Comparison of ENCODE assay signal across 8 cellular contexts in genomic region chr3:192467230-192468186, GRCh38.
A peak's percentile ranks its signal among the peaks of the same experiment; 100 is the strongest.
DNase-seq lines count a peak whose midpoint lies in the region; FAIRE-seq and TF ChIP-seq lines count a peak whose summit lies in the region.

No MANE protein-coding gene starts in this region.

- no peak overlapping the region for H3K27ac Mint-ChIP-seq in astrocyte (ENCODE audit: unreplicated experiment)

- H3K27ac ChIP-seq in MM.1S (ENCODE audit: low read length) (no peak overlapping the region), astrocyte (ENCODE audit: low read depth, low read length) (no peak overlapping the region)

- TF ChIP-seq CTCF in MM.1S (IDR thresholded peaks at IDR 0.05; ENCODE audit: low read length) = peak; percentile 98
- TF ChIP-seq CTCF in astrocyte (IDR thresholded peaks at IDR 0.05; ENCODE audit: insufficient read depth, low read depth, low read length) = peak; percentile 98

- H3K4me3 ChIP-seq in MM.1S (ENCODE audit: low read length) = no peak overlapping the region
- no peak overlapping the region for H3K4me3 ChIP-seq in astrocyte (ENCODE audit: insufficient read depth, low read depth, low read length)

- H3K9ac ChIP-seq in MM.1S (ENCODE audit: low read length) (no peak overlapping the region), astrocyte (ENCODE audit: low read length) (no peak overlapping the region)

- DNase-seq in SHP77 (lab: John Stamatoyannopoulos, UW) (peak; percentile 6 to 17), SHP77 treated with DMSO at 0.1 percent for 48 hours (lab: John Stamatoyannopoulos, UW) (no peak), HEK293T (ENCODE audit: extremely low spot score) (peak; percentile 39), MM.1S (peak; percentile 77), SK-MEL-5 (ENCODE audit: low read depth, low spot score) (peak; percentile 71), astrocyte (ENCODE audit: low read depth) (no peak), iPS DF 4.7 (ENCODE audit: extremely low read depth, low spot score) (peak; percentile 74)
- peak; percentile 3 to 59 (median 6) for DNase-seq in stimulated activated CD4-positive, alpha-beta T cell treated with anti-CD3 and anti-CD28 coated beads, Interleukin-12 subunit alpha, Interleukin-12 subunit beta, amount 100 ng/mL, for 48 hours (ENCODE audit: low read depth in 2 of 3, low spot score in 1 of 3)

- H3F3A ChIP-seq in MM.1S (ENCODE audit: insufficient read depth, low read length) = no peaks in the 10 kb centered on the region

- peaks cover 5% of the 10 kb centered on the region for H3K27me3 Mint-ChIP-seq in astrocyte (ENCODE audit: low read depth, unreplicated experiment)

- no peaks in the 10 kb centered on the region for H3K4me1 Mint-ChIP-seq in astrocyte (ENCODE audit: low read depth, unreplicated experiment)

- H3K9me3 Mint-ChIP-seq in astrocyte (ENCODE audit: unreplicated experiment) = no peaks in the 10 kb centered on the region

- H3K4me2 ChIP-seq in MM.1S (ENCODE audit: low read depth, low read length) (no peak overlapping the region), astrocyte (ENCODE audit: low read length) (no peak overlapping the region)

- H3K79me2 ChIP-seq in MM.1S (ENCODE audit: low read length) (no peaks in the 10 kb centered on the region), astrocyte (ENCODE audit: insufficient read depth, low read length) (no peaks in the 10 kb centered on the region)

- FAIRE-seq in astrocyte (lab: Jason Lieb, UNC) = no peak

- POLR2A ChIA-PET in HEK293T (lab: Yijun Ruan, JAX) = no interaction called here

- H3K9me3 ChIP-seq in MM.1S (replicated peaks; ENCODE audit: insufficient read depth, low read length) (no peaks in the 10 kb centered on the region), astrocyte (ENCODE audit: insufficient read depth, low read depth, low read length) (no peaks in the 10 kb centered on the region)

- no peaks in the 10 kb centered on the region for H4K20me1 ChIP-seq in MM.1S (ENCODE audit: insufficient read depth, low read length)
- no peaks in the 10 kb centered on the region for H4K20me1 ChIP-seq in astrocyte (ENCODE audit: insufficient read depth, low read length)

- no peaks in the 10 kb centered on the region for H3K27me3 ChIP-seq in MM.1S (replicated peaks; ENCODE audit: insufficient read depth, low read length)
- H3K27me3 ChIP-seq in astrocyte (ENCODE audit: insufficient read depth, low read length) = peaks cover 10% of the 10 kb centered on the region

- H2AFZ ChIP-seq in MM.1S (ENCODE audit: low read length) = no peak overlapping the region; the same call in 1 of the 2 replicates
- no peak overlapping the region for H2AFZ ChIP-seq in astrocyte (ENCODE audit: low read depth, low read length)

- H3K4me1 ChIP-seq in MM.1S (ENCODE audit: low read length) (no peaks in the 10 kb centered on the region), astrocyte (ENCODE audit: insufficient read depth, low read length) (no peaks in the 10 kb centered on the region)

- no peaks in the 10 kb centered on the region for H3K36me3 Mint-ChIP-seq in astrocyte (ENCODE audit: low read depth, unreplicated experiment)

- H3K4me3 Mint-ChIP-seq in astrocyte (ENCODE audit: unreplicated experiment) = no peak overlapping the region

- CTCF ChIA-PET in HEK293T (lab: Yijun Ruan, JAX) = interaction anchor here (0.5 to 0.8 kb wide), 3 partner anchors 48 to 1521 kb away, joined by 3 read pairs; no protein-coding TSS in a partner anchor

- H3K36me3 ChIP-seq in MM.1S (replicated peaks; ENCODE audit: insufficient read depth, low read length) = no peaks in the 10 kb centered on the region
- no peaks in the 10 kb centered on the region for H3K36me3 ChIP-seq in astrocyte (ENCODE audit: insufficient read depth, low read length)

- in situ Hi-C loops in SK-MEL-5 (cut with HindIII; ENCODE audit: low pct_unique_long_range_greater_than_20kb, low sequenced_read_pairs) = no loop called here

- no peaks in the 10 kb centered on the region for H3K9me2 ChIP-seq in MM.1S (replicated peaks; ENCODE audit: insufficient read depth, low read length)

TF ChIP-seq in HEK293T, 16 proteins besides CTCF, POLR2A, EP300 and RAD21:
- no peak for TF ChIP-seq ARNT (IDR thresholded peaks at IDR 0.05)
- TF ChIP-seq FOXK2 (IDR thresholded peaks at IDR 0.05) = no peak
- TF ChIP-seq BHLHE40 (IDR thresholded peaks at IDR 0.05; ENCODE audit: borderline replicate concordance) = no peak
- TF ChIP-seq NFRKB (IDR thresholded peaks at IDR 0.05) = no peak
- TF ChIP-seq HDGF (IDR thresholded peaks at IDR 0.05; ENCODE audit: borderline replicate concordance) = no peak
- TF ChIP-seq SP1 (IDR thresholded peaks at IDR 0.05) = no peak
- no peak for TF ChIP-seq FOXM1 (IDR thresholded peaks at IDR 0.05; ENCODE audit: borderline replicate concordance)
- no peak for TF ChIP-seq PKNOX1 (IDR thresholded peaks at IDR 0.05)
- no peak for TF ChIP-seq CTBP1 (IDR thresholded peaks at IDR 0.05; ENCODE audit: borderline replicate concordance)
- TF ChIP-seq FOXA1 (IDR thresholded peaks at IDR 0.05) = no peak
- TF ChIP-seq L3MBTL2 (conservative IDR thresholded peaks at IDR 0.05) = no peak
- TF ChIP-seq ELF4 (IDR thresholded peaks at IDR 0.05) = no peak
- no peak for TF ChIP-seq TARDBP (IDR thresholded peaks at IDR 0.05)
- TF ChIP-seq ZNF384 (IDR thresholded peaks at IDR 0.05) = no peak
- no peak for TF ChIP-seq SUZ12 (IDR thresholded peaks at IDR 0.05)
- TF ChIP-seq LEF1 (IDR thresholded peaks at IDR 0.05; ENCODE audit: borderline replicate concordance) = no peak

Comparison
In these comparisons a context has a peak if more than half of its experiments do, and no peak if none do; other contexts are left out.
1. DNase-seq: peak in SHP77 (2 of 2), HEK293T (single experiment), MM.1S (single experiment), SK-MEL-5 (single experiment), iPS DF 4.7 (single experiment) and stimulated activated CD4-positive, alpha-beta T cell treated with anti-CD3 and anti-CD28 coated beads, Interleukin-12 subunit alpha, Interleukin-12 subunit beta, amount 100 ng/mL, for 48 hours (3 of 3); none in SHP77 treated with DMSO at 0.1 percent for 48 hours (single experiment) and astrocyte (single experiment).